19 cellular contexts compared by ENCODE assay signal in the genomic region with DNA sequence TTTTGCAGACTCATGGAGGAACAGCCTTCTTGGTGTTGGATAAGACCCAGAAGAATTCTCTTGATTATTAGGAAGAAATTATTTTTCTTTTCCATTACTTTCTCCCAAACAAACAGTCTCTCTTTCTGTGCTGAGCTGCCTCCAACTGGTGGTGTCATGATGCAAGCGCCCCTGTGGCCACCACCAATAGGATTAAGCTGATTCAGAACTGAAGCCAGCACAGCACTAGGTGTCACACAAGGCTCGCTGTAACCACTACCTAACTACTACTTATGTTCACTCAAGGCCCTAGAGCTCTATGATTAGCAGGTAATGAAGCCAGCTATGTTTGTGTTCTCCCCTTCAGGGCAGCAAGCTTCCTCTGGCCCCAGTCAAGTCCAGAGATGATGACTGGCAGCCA.
DNase-seq lines count a peak whose midpoint lies in the region; ATAC-seq, FAIRE-seq and TF ChIP-seq lines count a peak whose summit lies in the region.
"Had no signal": no experiment of that assay in that cellular context is flagged by ENCODE, and none has a peak within 500 bp of the region (broad histone marks: within the 10 kb centered on the region; RNA-seq: fewer than 3 reads in every experiment).

No MANE protein-coding gene starts in this region.

- no peak for FAIRE-seq in H1 (lab: Jason Lieb, UNC)
- FAIRE-seq: HepG2 had no signal

- H2BK15ac ChIP-seq in H1 (ENCODE audit: low read length) (0 out of 2 replicates have a peak overlapping the region, but pooled peaks have one; percentile 61), mesendoderm (replicated peaks; ENCODE audit: low read depth) (no peak overlapping the region)

- no peaks in the 10 kb centered on the region for H3K79me1 ChIP-seq in H1 (ENCODE audit: low read depth, low read length)
- H3K79me1 ChIP-seq in mesendoderm (ENCODE audit: low read length), result no peaks in the 10 kb centered on the region

- H4K8ac ChIP-seq in H1 (ENCODE audit: extremely low read depth, insufficient read depth, low read length) (no peak overlapping the region), mesendoderm (ENCODE audit: low read depth, low read length) (no peak overlapping the region)

- peak overlapping the region; percentile 50 for H3K27ac Mint-ChIP-seq in MCF 10A (ENCODE audit: low read depth, unreplicated experiment)
- H3K27ac Mint-ChIP-seq: CD14-positive monocyte; CD4-positive, alpha-beta memory T cell; IgD-negative memory B cell had no signal

- H4K20me1 ChIP-seq in mammary epithelial cell (ENCODE audit: insufficient read depth, low read length) (no peaks in the 10 kb centered on the region), H1 (replicated peaks in 1 of 2; ENCODE audit: control insufficient read depth in 1 of 2, insufficient read depth in 2 of 2, low read length in 2 of 2) (no peaks in the 10 kb centered on the region)
- H4K20me1 ChIP-seq: BLaER1 had no signal

- no peak overlapping the region for H3K9ac ChIP-seq in mammary epithelial cell (ENCODE audit: insufficient read depth, low read length)
- no peak overlapping the region for H3K9ac ChIP-seq in H1 (replicated peaks in 1 of 4; ENCODE audit: extremely low read depth in 1 of 4, low read depth in 3 of 4, low read length in 3 of 4)
- H3K9ac ChIP-seq in mesendoderm (ENCODE audit: low read length), result no peak overlapping the region
- H3K9ac ChIP-seq: BLaER1 had no signal

- TF ChIP-seq EP300 in H1 (IDR thresholded peaks at IDR 0.05; ENCODE audit: borderline replicate concordance in 1 of 2, low read depth in 2 of 2, low read length in 2 of 2), result no peak

- peak overlapping the region; percentile 61; the same call in 1 of the 2 replicates for H2BK20ac ChIP-seq in H1 (ENCODE audit: low read length)

- DNase-seq in MCF 10A (ENCODE audit: unreplicated experiment) (no peak), mammary epithelial cell (no peak), left ventricle myocardium inferior (no peak), left cardiac atrium (no peak), H1 (ENCODE audit: low read depth in 1 of 2, low spot score in 2 of 2) (no peak), mesendoderm (peak; percentile 44), GM19238 (ENCODE audit: insufficient read length, low spot score) (no peak)
- DNase-seq: Calu3; CD4-positive, alpha-beta memory T cell; DMS79 treated with DMSO at 0.1 percent for 48 hours; GF-D8; GOT3; H9 had no signal

- H3K4me3 Mint-ChIP-seq in MCF 10A (ENCODE audit: unreplicated experiment), result no peak overlapping the region
- H3K4me3 Mint-ChIP-seq: CD14-positive monocyte; CD4-positive, alpha-beta memory T cell; H9; IgD-negative memory B cell had no signal

- no peak; a peak in 1 of 4 replicates for TF ChIP-seq RAD21 in H1 (IDR thresholded peaks at IDR 0.05 in 1 of 2, conservative IDR thresholded peaks at IDR 0.05 in 1 of 2; ENCODE audit: low read depth in 2 of 2, low read length in 2 of 2)

- H3K36me3 Mint-ChIP-seq in MCF 10A (ENCODE audit: insufficient read depth, unreplicated experiment), result peaks cover 5% of the 10 kb centered on the region
- H3K36me3 Mint-ChIP-seq: CD14-positive monocyte; CD4-positive, alpha-beta memory T cell; IgD-negative memory B cell had no signal

- ATAC-seq in left cardiac atrium, result no peak
- ATAC-seq in HG02981 (IDR thresholded peaks at IDR 0.05; ENCODE audit: unreplicated experiment), result no peak
- ATAC-seq: HepG2 had no signal

- H3K9me3 ChIP-seq in mammary epithelial cell (replicated peaks; ENCODE audit: insufficient read depth, low read length) (peaks cover 2% of the 10 kb centered on the region), left ventricle myocardium inferior (replicated peaks) (peaks cover 22% of the 10 kb centered on the region), H1 (ENCODE audit: insufficient read depth in 2 of 2, low read depth in 1 of 2, low read length in 1 of 2) (no peaks in the 10 kb centered on the region)
- H3K9me3 ChIP-seq: BLaER1 had no signal

- H3K23me2 ChIP-seq in H1 (ENCODE audit: low read depth, low read length), result no peaks in the 10 kb centered on the region

- H3K27me3 Mint-ChIP-seq in MCF 10A (ENCODE audit: insufficient read depth, unreplicated experiment), result no peaks in the 10 kb centered on the region
- H3K27me3 Mint-ChIP-seq: CD4-positive, alpha-beta memory T cell; IgD-negative memory B cell had no signal

- H4K5ac ChIP-seq in H1 (ENCODE audit: insufficient read length, low read depth, low read length) (no peak overlapping the region), mesendoderm (ENCODE audit: low read length) (no peak overlapping the region)

- no peak overlapping the region for H3K14ac ChIP-seq in H1 (ENCODE audit: insufficient read length)

- TF ChIP-seq CTCF in MCF 10A (IDR thresholded peaks at IDR 0.05; ENCODE audit: unreplicated experiment) (no peak), mammary epithelial cell (conservative IDR thresholded peaks at IDR 0.05 in 1 of 2, IDR thresholded peaks at IDR 0.05 in 1 of 2; ENCODE audit: extremely low read depth in 1 of 2, insufficient read depth in 1 of 2, low read depth in 1 of 2, low read length in 2 of 2) (no peak), left ventricle myocardium inferior (IDR thresholded peaks at IDR 0.05; ENCODE audit: borderline replicate concordance) (no peak), H1 (IDR thresholded peaks at IDR 0.05; ENCODE audit: control extremely low read depth in 1 of 3, insufficient read depth in 1 of 3, low read depth in 1 of 3, low read length in 3 of 3) (no peak; a peak in 1 of 4 replicates)

- no peak overlapping the region for H3K56ac ChIP-seq in H1 (replicated peaks; ENCODE audit: insufficient read length, low read depth, low read length)
- no peak overlapping the region for H3K56ac ChIP-seq in mesendoderm (ENCODE audit: low read length)

- H2AK5ac ChIP-seq in H1 (ENCODE audit: low read depth, low read length) (no peak overlapping the region), mesendoderm (ENCODE audit: low read length) (no peak overlapping the region)

- no peak overlapping the region for H3K4me3 ChIP-seq in mammary epithelial cell (replicated peaks in 1 of 3; ENCODE audit: insufficient read depth in 1 of 3, low read depth in 2 of 3, low read length in 3 of 3)
- no peak overlapping the region for H3K4me3 ChIP-seq in left ventricle myocardium inferior
- no peak overlapping the region for H3K4me3 ChIP-seq in H1 (ENCODE audit: extremely low read depth in 1 of 4, insufficient read depth in 2 of 4, low read depth in 3 of 4, low read length in 4 of 4)
- H3K4me3 ChIP-seq in mesendoderm (ENCODE audit: low read length), result no peak overlapping the region
- H3K4me3 ChIP-seq: BLaER1 had no signal

- 100% methylated on average over 2 of the region's 2 CpGs for WGBS in mammary epithelial cell (ENCODE audit: low coverage, missing lambda C conversion rate)
- WGBS in H1 (ENCODE audit: extremely low coverage in 1 of 2, insufficient coverage in 1 of 2, insufficient read length in 1 of 2, insufficient replicate concordance in 2 of 2, low coverage in 1 of 2, low lambda C conversion rate in 2 of 2, missing lambda C conversion rate in 1 of 2), 2 experiments, result 94% methylated on average over 2 of the region's 2 CpGs; no CpG with 5 or more reads in 1 of the 2 experiments
- no CpG with 5 or more reads among the region's 2 CpGs for WGBS in mesendoderm (ENCODE audit: extremely low coverage, insufficient coverage, low lambda C conversion rate)

- no peaks in the 10 kb centered on the region for H3K79me2 ChIP-seq in mammary epithelial cell (ENCODE audit: insufficient read depth, low read length)
- H3K79me2 ChIP-seq in H1 (ENCODE audit: control insufficient read depth in 1 of 2, insufficient read depth in 2 of 2, low read length in 2 of 2), result no peaks in the 10 kb centered on the region
- H3K79me2 ChIP-seq in mesendoderm (ENCODE audit: control insufficient read depth, insufficient read depth, low read length), result no peaks in the 10 kb centered on the region

- H4K91ac ChIP-seq in H1 (replicated peaks; ENCODE audit: insufficient read length, low read length), result no peak overlapping the region

- H2BK5ac ChIP-seq in H1 (ENCODE audit: low read depth, low read length), result 0 out of 2 replicates have a peak overlapping the region, but pooled peaks have one; percentile 2
- H2BK5ac ChIP-seq in mesendoderm (ENCODE audit: low read length), result no peak overlapping the region

- POLR2A ChIA-PET in MCF 10A (lab: Yijun Ruan, JAX) (interaction anchor here (0.6 kb wide), 1 partner anchor 760 kb away, joined by 4 read pairs; no protein-coding TSS in a partner anchor), H1 (lab: Charles Lee; ENCODE audit: partially characterized antibody) (no interaction called here)

- H3K36me3 ChIP-seq in mammary epithelial cell (ENCODE audit: insufficient read depth, low read length) (no peaks in the 10 kb centered on the region), left ventricle myocardium inferior (no peaks in the 10 kb centered on the region), H1 (ENCODE audit: control insufficient read depth in 2 of 4, insufficient read depth in 4 of 4, low read length in 3 of 4) (no peaks in the 10 kb centered on the region), mesendoderm (ENCODE audit: control insufficient read depth, insufficient read depth, low read length) (no peaks in the 10 kb centered on the region)
- H3K36me3 ChIP-seq: BLaER1 had no signal

- BruUV-seq in MCF 10A (replicated peaks; lab: Mats Ljungman, UMichigan), result no TSS peak
- no TSS peak for BruUV-seq in mammary epithelial cell (replicated peaks; lab: Mats Ljungman, UMichigan)

- H3K9me3 Mint-ChIP-seq in MCF 10A (ENCODE audit: unreplicated experiment), result peaks cover 8% of the 10 kb centered on the region

- in situ Hi-C loops in mammary epithelial cell (cut with MboI; ENCODE audit: low sequenced_read_pairs in 2 of 2), result no loop called here

- CTCF ChIA-PET in MCF 10A (lab: Yijun Ruan, JAX) (interaction anchor here (0.7 kb wide), 1 partner anchor 638 kb away, joined by 3 read pairs; no protein-coding TSS in a partner anchor), mammary epithelial cell (lab: Charles Lee; ENCODE audit: low non-redundant PET) (no interaction called here), H1 (lab: Charles Lee; ENCODE audit: partially characterized antibody) (interaction anchor here (0.5 to 1.8 kb wide), 5 partner anchors 74 to 1202 kb away, joined by 3 to 5 read pairs (median 5); no protein-coding TSS in a partner anchor)

- no peaks in the 10 kb centered on the region for H3K4me1 ChIP-seq in mammary epithelial cell (ENCODE audit: insufficient read depth, low read length)
- H3K4me1 ChIP-seq in left ventricle myocardium inferior, result peaks cover 20% of the 10 kb centered on the region
- peaks cover 0 to 13% (median 7%) of the 10 kb centered on the region in 4 experiments; a peak in 4 of 7 replicates for H3K4me1 ChIP-seq in H1 (replicated peaks in 1 of 4; ENCODE audit: control insufficient read depth in 3 of 4, insufficient read depth in 4 of 4, low read length in 3 of 4)
- H3K4me1 ChIP-seq in mesendoderm (ENCODE audit: control insufficient read depth, low read depth, low read length), result no peaks in the 10 kb centered on the region
- H3K4me1 ChIP-seq: BLaER1 had no signal

- H3K27ac ChIP-seq in mammary epithelial cell (ENCODE audit: insufficient read depth, low read depth, low read length) (no peak overlapping the region), left ventricle myocardium inferior (replicated peaks) (peak overlapping the region; percentile 87), H1 (ENCODE audit: low read depth, low read length) (no peak overlapping the region), mesendoderm (ENCODE audit: low read depth, low read length) (no peak overlapping the region)
- H3K27ac ChIP-seq: 22Rv1, BLaER1 had no signal

- no peak overlapping the region for H2AFZ ChIP-seq in mammary epithelial cell (ENCODE audit: low read depth, low read length)
- H2AFZ ChIP-seq in H1 (ENCODE audit: low read length), result no peak overlapping the region

- H3K27me3 ChIP-seq in mammary epithelial cell (ENCODE audit: insufficient read depth, low read length) (no peaks in the 10 kb centered on the region), left ventricle myocardium inferior (ENCODE audit: low read depth) (no peaks in the 10 kb centered on the region), H1 (replicated peaks in 1 of 4; ENCODE audit: control insufficient read depth in 3 of 4, extremely low read depth in 1 of 4, insufficient read depth in 3 of 4, low read length in 3 of 4) (no peaks in the 10 kb centered on the region), mesendoderm (ENCODE audit: insufficient read depth, low read length, poor library complexity) (no peaks in the 10 kb centered on the region)
- H3K27me3 ChIP-seq: BLaER1 had no signal

- H2BK12ac ChIP-seq in H1 (ENCODE audit: low read depth, low read length), result no peak overlapping the region

- H3K4me2 ChIP-seq in mammary epithelial cell (ENCODE audit: insufficient read depth, low read depth, low read length), result no peak overlapping the region
- no peak overlapping the region for H3K4me2 ChIP-seq in H1 (ENCODE audit: insufficient read depth in 1 of 2, low read depth in 2 of 2, low read length in 2 of 2)
- no peak overlapping the region for H3K4me2 ChIP-seq in mesendoderm (ENCODE audit: low read length)
- H3K4me2 ChIP-seq: BLaER1 had no signal

- no peak overlapping the region for H2BK120ac ChIP-seq in H1 (replicated peaks; ENCODE audit: low read depth, low read length)
- no peak overlapping the region for H2BK120ac ChIP-seq in mesendoderm (ENCODE audit: low read depth, low read length)

- H3K23ac ChIP-seq in H1 (ENCODE audit: insufficient read length), result no peak overlapping the region
- no peak overlapping the region for H3K23ac ChIP-seq in mesendoderm (ENCODE audit: low read length)

- TF ChIP-seq POLR2A in H1 (IDR thresholded peaks at IDR 0.05; ENCODE audit: control extremely low read depth in 1 of 2, low read depth in 2 of 2, low read length in 2 of 2), result no peak

- intact Hi-C loops in MCF 10A (cut with micrococcal nuclease) (no loop called here), mammary epithelial cell (cut with micrococcal nuclease) (no loop called here), left ventricle myocardium inferior (cut with micrococcal nuclease) (no loop called here), left cardiac atrium (cut with DNase I) (no loop called here)

- dilution Hi-C loops in mammary epithelial cell (cut with HindIII; ENCODE audit: low sequenced_read_pairs), result no loop called here

- H3K4ac ChIP-seq in H1 (replicated peaks; ENCODE audit: insufficient read length, low read depth, low read length) (no peak overlapping the region), mesendoderm (ENCODE audit: low read depth, low read length) (no peak overlapping the region)

- peaks cover 7% of the 10 kb centered on the region for H3K4me1 Mint-ChIP-seq in MCF 10A (ENCODE audit: insufficient read depth, unreplicated experiment)
- H3K4me1 Mint-ChIP-seq: CD14-positive monocyte; CD4-positive, alpha-beta memory T cell; IgD-negative memory B cell had no signal

- H3K18ac ChIP-seq in H1 (ENCODE audit: extremely low read depth, low read length), result no peak overlapping the region
- H3K18ac ChIP-seq in mesendoderm (ENCODE audit: low read length), result no peak overlapping the region
